24 cellular contexts compared by ENCODE assay signal in the genomic region with DNA sequence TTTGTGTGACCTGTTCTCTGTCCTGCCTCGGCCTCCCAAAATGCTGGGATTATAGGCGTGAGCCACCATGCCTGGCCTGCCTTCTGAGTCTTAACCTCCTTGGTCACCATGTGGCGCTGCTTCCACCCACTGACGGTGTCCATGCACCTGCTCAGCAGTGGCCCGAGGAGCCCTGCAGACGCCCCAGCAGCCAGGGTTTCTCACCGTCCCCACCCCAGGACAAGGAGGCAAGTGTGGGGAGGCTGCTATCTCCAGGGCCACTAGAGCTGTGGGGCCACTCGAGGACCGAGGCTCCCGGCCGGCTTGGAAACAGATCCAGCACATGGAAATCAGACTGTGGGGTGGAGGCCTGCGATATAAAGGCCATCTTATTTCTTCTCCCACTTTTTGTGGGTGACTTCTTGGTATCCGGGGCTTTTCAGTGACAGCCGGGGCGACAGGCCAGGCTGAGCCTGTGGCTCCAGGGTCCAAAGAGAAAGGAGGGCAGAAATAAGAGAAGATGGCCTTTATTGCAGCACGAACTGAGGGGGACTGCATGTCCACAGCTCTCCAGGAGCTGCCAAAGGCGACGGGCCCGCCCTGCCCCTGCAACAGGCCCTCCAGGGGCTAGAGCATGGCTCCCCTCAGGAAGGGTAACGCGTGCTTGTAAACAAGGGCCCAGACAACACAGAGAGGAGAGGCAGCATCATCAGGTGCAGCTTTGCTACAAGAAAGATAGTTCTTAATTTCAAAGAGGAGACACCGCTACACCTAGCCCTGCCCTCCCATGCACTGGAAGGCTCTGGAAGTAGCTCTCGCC. TPM values are rescaled to one million over a fixed set of nuclear protein-coding genes. Genes with fewer than 3 reads are reported as not detected.
"Had no signal": no experiment of that assay in that cellular context is flagged by ENCODE, and none has a peak within 500 bp of the region (broad histone marks: within the 10 kb centered on the region; RNA-seq: fewer than 3 reads in every experiment).

No MANE protein-coding gene starts in this region.

- H3K36me3 ChIP-seq: breast epithelium had no signal

- H3K27ac ChIP-seq: breast epithelium, KMS-11, SJCRH30 had no signal

- H3K27ac Mint-ChIP-seq: activated B cell treated with CpG ODN at 0.5 μM for 24 hours; activated CD4-positive, alpha-beta memory T cell treated with anti-CD3 and anti-CD28 coated beads for 36 hours; activated CD4-positive, alpha-beta T cell treated with anti-CD3 and anti-CD28 coated beads, Interleukin-2, amount 10 ng/mL, durations not matched to agents 7 days and 5 days; activated T-helper 2 cell treated with anti-CD3 and anti-CD28 coated beads, Interferon-gamma antibody, Interleukin-2, Interleukin-4, amounts not matched to agents 10 μg/mL and 5 μg/mL and 100 μg/mL, durations not matched to agents 14 hours and 24 hours and 36 hours had no signal

- H3K9me3 Mint-ChIP-seq: activated B cell treated with CpG ODN at 0.5 μM for 24 hours; activated CD4-positive, alpha-beta memory T cell treated with anti-CD3 and anti-CD28 coated beads for 36 hours; activated CD4-positive, alpha-beta T cell treated with anti-CD3 and anti-CD28 coated beads, Interleukin-2, amount 10 ng/mL, durations not matched to agents 7 days and 5 days; activated T-cell treated with anti-CD3 and anti-CD28 coated beads, Interleukin-2, amount 50 U/mL, for 72 hours; activated T-helper 2 cell treated with anti-CD3 and anti-CD28 coated beads, Interferon-gamma antibody, Interleukin-2, Interleukin-4, amounts not matched to agents 10 μg/mL and 5 μg/mL and 100 μg/mL, durations not matched to agents 14 hours and 24 hours and 36 hours had no signal

- H3K9ac ChIP-seq: KMS-11 had no signal

- H3K4me3 ChIP-seq: breast epithelium, SJCRH30 had no signal

- H3K4me3 Mint-ChIP-seq: activated B cell treated with CpG ODN at 0.5 μM for 24 hours; activated CD4-positive, alpha-beta memory T cell treated with anti-CD3 and anti-CD28 coated beads for 36 hours; activated CD4-positive, alpha-beta T cell treated with anti-CD3 and anti-CD28 coated beads, Interleukin-2, amount 10 ng/mL, durations not matched to agents 7 days and 5 days; activated T-cell treated with anti-CD3 and anti-CD28 coated beads, Interleukin-2, amount 50 U/mL, for 72 hours had no signal

- ATAC-seq: activated T-cell treated with anti-CD3 and anti-CD28 coated beads, Interleukin-2, amount 50 U/mL, for 72 hours; SK-N-SH treated with all-trans-retinoic acid at 6 μM for 48 hours had no signal

- DNase-seq: activated B cell treated with CpG ODN at 0.5 μM for 24 hours; activated CD4-positive, alpha-beta memory T cell treated with anti-CD3 and anti-CD28 coated beads for 36 hours; activated CD4-positive, alpha-beta T cell treated with anti-CD3 and anti-CD28 coated beads, Interleukin-2, amount 10 ng/mL, durations not matched to agents 7 days and 5 days; activated CD8-positive, alpha-beta memory T cell treated with anti-CD3 and anti-CD28 coated beads for 24 hours; activated gamma-delta T cell treated with Interleukin-2 at 50 U/mL for 16 hours; activated naive CD4-positive, alpha-beta T cell treated with anti-CD3 and anti-CD28 coated beads, Interleukin-2, amount 50 U/mL, for 16 hours; activated T-cell treated with anti-CD3 and anti-CD28 coated beads, Interleukin-2, amount 50 U/mL, for 72 hours; NCI-H1092 treated with DMSO at 0.1 percent for 48 hours; NCI-H1417 treated with DMSO at 0.1 percent for 48 hours; NCI-H1694 treated with DMSO at 0.1 percent for 48 hours; NCI-H2029 treated with DMSO at 0.1 percent for 48 hours; NCI-H345; NCI-H510A; NCI-H526 treated with DMSO at 0.1 percent for 48 hours; NCI-H82; Right ventricle myocardium superior; SJCRH30; SW 1271 had no signal

- H3K27me3 ChIP-seq: breast epithelium had no signal

- H3K9me3 ChIP-seq: breast epithelium, SJCRH30 had no signal

- H3K4me1 ChIP-seq: SJCRH30 had no signal

- H3K27me3 Mint-ChIP-seq: activated B cell treated with CpG ODN at 0.5 μM for 24 hours; activated CD4-positive, alpha-beta memory T cell treated with anti-CD3 and anti-CD28 coated beads for 36 hours; activated CD4-positive, alpha-beta T cell treated with anti-CD3 and anti-CD28 coated beads, Interleukin-2, amount 10 ng/mL, durations not matched to agents 7 days and 5 days had no signal

RNA-seq across cellular contexts. Expression of a gene that starts 55.8 kb away (rescaled TPM):
- total RNA-seq: aorta, Right ventricle myocardium superior, RPMI7951 had no signal
